Comparison of ENCODE assay signal across 1 cellular context in genomic region chr9:78286946-78287388, GRCh38.
TF ChIP-seq lines count a peak whose summit lies in the region.

No MANE protein-coding gene starts in this region.

TF ChIP-seq in HepG2, 621 proteins besides CTCF, POLR2A, EP300 and RAD21 (continued from another document and continues in another):
- TF ChIP-seq HHEX (CRISPR knock-in tag; IDR thresholded peaks at IDR 0.05) = peak; percentile 45; the same call in 1 of the 2 replicates
- TF ChIP-seq CEBPG (CRISPR knock-in tag; IDR thresholded peaks at IDR 0.05) = peak; percentile 75
- peak; percentile 77 for TF ChIP-seq PITX1 (CRISPR knock-in tag; IDR thresholded peaks at IDR 0.05)
- TF ChIP-seq BATF2 (CRISPR knock-in tag; IDR thresholded peaks at IDR 0.05) = no peak
- no peak for TF ChIP-seq NFRKB (IDR thresholded peaks at IDR 0.05)
- no peak for TF ChIP-seq ZNF282 (IDR thresholded peaks at IDR 0.05; ENCODE audit: partially characterized antibody)
- TF ChIP-seq GZF1 (CRISPR knock-in tag; IDR thresholded peaks at IDR 0.05) = no peak
- no peak for TF ChIP-seq GMEB2 (CRISPR knock-in tag; IDR thresholded peaks at IDR 0.05; ENCODE audit: low read depth)
- no peak for TF ChIP-seq KDM5A (IDR thresholded peaks at IDR 0.05; ENCODE audit: borderline replicate concordance, low read length)
- no peak for TF ChIP-seq THAP9 (CRISPR knock-in tag; IDR thresholded peaks at IDR 0.05; ENCODE audit: borderline replicate concordance)
- no peak for TF ChIP-seq ZNF563 (CRISPR knock-in tag; IDR thresholded peaks at IDR 0.05)
- TF ChIP-seq FOXM1 (CRISPR knock-in tag; IDR thresholded peaks at IDR 0.05) = no peak
- no peak for TF ChIP-seq ZC3H4 (CRISPR knock-in tag; IDR thresholded peaks at IDR 0.05; ENCODE audit: borderline replicate concordance)
- TF ChIP-seq KDM1A (CRISPR knock-in tag; IDR thresholded peaks at IDR 0.05) = peak; percentile 83
- peak; percentile 90 for TF ChIP-seq ZMYM4 (CRISPR knock-in tag; IDR thresholded peaks at IDR 0.05)
- TF ChIP-seq ZEB1 (IDR thresholded peaks at IDR 0.05; ENCODE audit: insufficient replicate concordance, low read depth) = no peak
- no peak for TF ChIP-seq SP1 (IDR thresholded peaks at IDR 0.05)
- no peak for TF ChIP-seq SP1 (CRISPR knock-in tag; IDR thresholded peaks at IDR 0.05)
- peak; percentile 96 for TF ChIP-seq SALL1 (CRISPR knock-in tag; IDR thresholded peaks at IDR 0.05)
- peak; percentile 56; the same call in 1 of the 2 replicates for TF ChIP-seq MEIS1 (CRISPR knock-in tag; IDR thresholded peaks at IDR 0.05; ENCODE audit: borderline replicate concordance)
- no peak for TF ChIP-seq ZFP36L2 (CRISPR knock-in tag; IDR thresholded peaks at IDR 0.05)
- TF ChIP-seq ZMAT3 (CRISPR knock-in tag; conservative IDR thresholded peaks at IDR 0.05) = no peak
- TF ChIP-seq IRX3 (CRISPR knock-in tag; IDR thresholded peaks at IDR 0.05; ENCODE audit: borderline replicate concordance, low read depth) = no peak
- peak; percentile 60; the same call in 1 of the 2 replicates for TF ChIP-seq ZNF280D (CRISPR knock-in tag; IDR thresholded peaks at IDR 0.05)
- no peak; the same call in 1 of the 2 replicates for TF ChIP-seq ETV5 (CRISPR knock-in tag; IDR thresholded peaks at IDR 0.05; ENCODE audit: borderline replicate concordance)
- TF ChIP-seq KAT8 (CRISPR knock-in tag; IDR thresholded peaks at IDR 0.05) = peak; percentile 54; the same call in 1 of the 2 replicates
- no peak for TF ChIP-seq ZNF576 (CRISPR knock-in tag; IDR thresholded peaks at IDR 0.05)
- 0 out of 2 replicates have a peak, but pooled peaks have one; percentile 15 for TF ChIP-seq ZNF281 (CRISPR knock-in tag; IDR thresholded peaks at IDR 0.05; ENCODE audit: borderline replicate concordance)
- TF ChIP-seq NRL (CRISPR knock-in tag; IDR thresholded peaks at IDR 0.05; ENCODE audit: borderline replicate concordance) = no peak
- no peak for TF ChIP-seq ZNF446 (CRISPR knock-in tag; IDR thresholded peaks at IDR 0.05)
- peak; percentile 86 for TF ChIP-seq REPIN1 (CRISPR knock-in tag; IDR thresholded peaks at IDR 0.05; ENCODE audit: borderline replicate concordance, low read depth)
- TF ChIP-seq TFDP1 (CRISPR knock-in tag; IDR thresholded peaks at IDR 0.05; ENCODE audit: borderline replicate concordance) = no peak
- TF ChIP-seq ZNF30 (CRISPR knock-in tag; IDR thresholded peaks at IDR 0.05) = no peak
- no peak for TF ChIP-seq SNAPC4 (CRISPR knock-in tag; IDR thresholded peaks at IDR 0.05)
- TF ChIP-seq ZNF326 (CRISPR knock-in tag; IDR thresholded peaks at IDR 0.05; ENCODE audit: borderline replicate concordance) = no peak
- TF ChIP-seq MYPOP (CRISPR knock-in tag; IDR thresholded peaks at IDR 0.05) = peak; percentile 57; the same call in 1 of the 2 replicates
- TF ChIP-seq ELF1 (CRISPR knock-in tag; IDR thresholded peaks at IDR 0.05) = peak; percentile 17; the same call in 1 of the 2 replicates
- TF ChIP-seq NAIF1 (CRISPR knock-in tag; IDR thresholded peaks at IDR 0.05; ENCODE audit: borderline replicate concordance) = no peak
- TF ChIP-seq CCDC6 (CRISPR knock-in tag; IDR thresholded peaks at IDR 0.05) = no peak; the same call in 1 of the 2 replicates
- TF ChIP-seq DBP (CRISPR knock-in tag; IDR thresholded peaks at IDR 0.05; ENCODE audit: not compliant biosample characterization) = no peak
- TF ChIP-seq WIZ (CRISPR knock-in tag; IDR thresholded peaks at IDR 0.05) = no peak
- TF ChIP-seq SMAD3 (CRISPR knock-in tag; IDR thresholded peaks at IDR 0.05) = peak; percentile 73; the same call in 1 of the 2 replicates
